Comparison of ENCODE assay signal across 1 cellular context in the genomic region with DNA sequence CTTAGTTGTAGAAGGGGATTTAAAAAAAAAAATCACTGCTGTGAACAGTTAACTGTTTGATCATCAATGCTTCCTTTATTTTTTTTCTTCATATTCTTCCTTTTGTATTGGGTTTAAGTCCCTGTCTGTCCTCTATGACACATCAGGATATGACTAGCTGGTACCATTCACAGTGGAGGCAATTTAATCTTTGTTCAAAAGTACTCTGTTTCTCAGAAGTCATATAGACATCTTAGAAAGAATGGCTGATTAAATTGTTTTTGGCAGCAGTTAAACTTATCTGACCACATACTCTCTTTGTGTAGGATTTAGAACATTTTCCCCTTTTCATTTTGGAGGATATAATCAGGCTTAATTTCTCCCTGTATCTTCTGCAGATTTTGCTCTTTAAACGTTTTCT.
TF ChIP-seq lines count a peak whose summit lies in the region.

No MANE protein-coding gene starts in this region.

TF ChIP-seq in IMR-90, 13 proteins besides CTCF, POLR2A, EP300 and RAD21 (continued from another document):
- TF ChIP-seq, protein P1, sequence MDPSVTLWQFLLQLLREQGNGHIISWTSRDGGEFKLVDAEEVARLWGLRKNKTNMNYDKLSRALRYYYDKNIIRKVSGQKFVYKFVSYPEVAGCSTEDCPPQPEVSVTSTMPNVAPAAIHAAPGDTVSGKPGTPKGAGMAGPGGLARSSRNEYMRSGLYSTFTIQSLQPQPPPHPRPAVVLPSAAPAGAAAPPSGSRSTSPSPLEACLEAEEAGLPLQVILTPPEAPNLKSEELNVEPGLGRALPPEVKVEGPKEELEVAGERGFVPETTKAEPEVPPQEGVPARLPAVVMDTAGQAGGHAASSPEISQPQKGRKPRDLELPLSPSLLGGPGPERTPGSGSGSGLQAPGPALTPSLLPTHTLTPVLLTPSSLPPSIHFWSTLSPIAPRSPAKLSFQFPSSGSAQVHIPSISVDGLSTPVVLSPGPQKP (IDR thresholded peaks at IDR 0.05; ENCODE audit: borderline replicate concordance, low read depth, low read length) = no peak
- TF ChIP-seq MAFK (IDR thresholded peaks at IDR 0.05; ENCODE audit: low read depth, low read length) (no peak), NFE2L2 (IDR thresholded peaks at IDR 0.05; ENCODE audit: low read depth, low read length) (no peak), FOS (IDR thresholded peaks at IDR 0.05; ENCODE audit: low read depth, low read length) (no peak), RFX5 (IDR thresholded peaks at IDR 0.05; ENCODE audit: low read depth, low read length) (no peak)
- TF ChIP-seq, protein P2, sequence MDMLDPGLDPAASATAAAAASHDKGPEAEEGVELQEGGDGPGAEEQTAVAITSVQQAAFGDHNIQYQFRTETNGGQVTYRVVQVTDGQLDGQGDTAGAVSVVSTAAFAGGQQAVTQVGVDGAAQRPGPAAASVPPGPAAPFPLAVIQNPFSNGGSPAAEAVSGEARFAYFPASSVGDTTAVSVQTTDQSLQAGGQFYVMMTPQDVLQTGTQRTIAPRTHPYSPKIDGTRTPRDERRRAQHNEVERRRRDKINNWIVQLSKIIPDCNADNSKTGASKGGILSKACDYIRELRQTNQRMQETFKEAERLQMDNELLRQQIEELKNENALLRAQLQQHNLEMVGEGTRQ (IDR thresholded peaks at IDR 0.05; ENCODE audit: low read depth, low read length) = no peak
